In genomic region chr16:88240118-88240517, GRCh38 we compare ENCODE assay signal across 8 cellular contexts.
A peak's percentile ranks its signal among the peaks of the same experiment; 100 is the strongest.
DNase-seq lines count a peak whose midpoint lies in the region; ATAC-seq, FAIRE-seq and TF ChIP-seq lines count a peak whose summit lies in the region.
"Not testable (repeated sequence)": the region's sequence is repeated elsewhere in the genome, so short reads cannot be mapped to it uniquely, and the experiment has no call there.

No MANE protein-coding gene starts in this region.

- not testable (repeated sequence) for H3K9me3 ChIP-seq in K562 (replicated peaks; ENCODE audit: control insufficient read depth, insufficient read depth, low read depth, low read length); naive thymus-derived CD4-positive, alpha-beta T cell (ENCODE audit: control insufficient read depth in 2 of 3, low read length in 3 of 3)

- TF ChIP-seq RAD21 in K562 (CRISPR knock-in tag; conservative IDR thresholded peaks at IDR 0.05 in 1 of 2, IDR thresholded peaks at IDR 0.05 in 1 of 2): not testable (repeated sequence)

- not testable (repeated sequence) for H3K4me3 Mint-ChIP-seq in naive thymus-derived CD4-positive, alpha-beta T cell; stimulated activated memory B cell treated with anti-CD40 and anti-IgM and Interleukin-4, amounts not matched to agents 10 μg/mL and 1 μg/mL and 100 μg/mL, for 72 hours

- H3K36me3 ChIP-seq in K562 (ENCODE audit: control insufficient read depth, insufficient read depth, low read length); naive thymus-derived CD4-positive, alpha-beta T cell (ENCODE audit: control insufficient read depth in 2 of 3, insufficient read depth in 3 of 3, low read length in 3 of 3): not testable (repeated sequence)

- ATAC-seq in HG03045 (IDR thresholded peaks at IDR 0.05; ENCODE audit: unreplicated experiment): peak; percentile 49
- ATAC-seq in K562: not testable (repeated sequence)
- ATAC-seq in naive thymus-derived CD4-positive, alpha-beta T cell: peak; percentile 17
- ATAC-seq in stimulated activated memory B cell treated with anti-CD40 and anti-IgM and Interleukin-4, amounts not matched to agents 10 μg/mL and 1 μg/mL and 100 μg/mL, for 72 hours: peak; percentile 81

- H3K9me3 Mint-ChIP-seq in naive thymus-derived CD4-positive, alpha-beta T cell: peaks cover 0 to 12% (median 0%) of the 10 kb centered on the region in 11 donors
- peaks cover 11% of the 10 kb centered on the region for H3K9me3 Mint-ChIP-seq in stimulated activated memory B cell treated with anti-CD40 and anti-IgM and Interleukin-4, amounts not matched to agents 10 μg/mL and 1 μg/mL and 100 μg/mL, for 72 hours

- not testable (repeated sequence) for H3K9me1 ChIP-seq in K562 (ENCODE audit: control insufficient read depth, insufficient read depth, low read length)

- in situ Hi-C loops in GM13976 (cut with MboI; ENCODE audit: low sequenced_read_pairs, unreplicated experiment); SK-MEL-5 (cut with HindIII; ENCODE audit: low pct_unique_long_range_greater_than_20kb, low sequenced_read_pairs); K562 (cut with MboI): not testable (repeated sequence)

- H3K27ac Mint-ChIP-seq in naive thymus-derived CD4-positive, alpha-beta T cell: not testable (repeated sequence)
- H3K27ac Mint-ChIP-seq in stimulated activated memory B cell treated with anti-CD40 and anti-IgM and Interleukin-4, amounts not matched to agents 10 μg/mL and 1 μg/mL and 100 μg/mL, for 72 hours: peak overlapping the region; percentile 14

- BruUV-seq in K562 (replicated peaks; lab: Mats Ljungman, UMichigan): not testable (repeated sequence)

- intact Hi-C loops in K562 (cut with micrococcal nuclease); naive thymus-derived CD4-positive, alpha-beta T cell (cut with micrococcal nuclease): not testable (repeated sequence)

- peak; percentile 49 for FAIRE-seq in K562 (lab: Jason Lieb, UNC)

- not testable (repeated sequence) for TF ChIP-seq EP300 in K562 (IDR thresholded peaks at IDR 0.05; ENCODE audit: low read length)

- POLR2A ChIA-PET in K562 (lab: Yijun Ruan, JAX); naive thymus-derived CD4-positive, alpha-beta T cell (lab: Charles Lee): not testable (repeated sequence)

- not testable (repeated sequence) for H3K4me3 ChIP-seq in K562; fibroblast of the aortic adventitia (ENCODE audit: low read depth, low read length); naive thymus-derived CD4-positive, alpha-beta T cell (ENCODE audit: low read length)

- not testable (repeated sequence) for H3K4me1 Mint-ChIP-seq in naive thymus-derived CD4-positive, alpha-beta T cell; stimulated activated memory B cell treated with anti-CD40 and anti-IgM and Interleukin-4, amounts not matched to agents 10 μg/mL and 1 μg/mL and 100 μg/mL, for 72 hours

- DNase-seq in AG09319 (ENCODE audit: extremely low read depth, low read depth) (peak; percentile 66), GM13976 (ENCODE audit: low spot score) (peak; percentile 36), SK-MEL-5 (ENCODE audit: low read depth, low spot score) (peak; percentile 57), fibroblast of the aortic adventitia (ENCODE audit: low read depth) (peak; percentile 89)
- not testable (repeated sequence) for DNase-seq in K562 (ENCODE audit: extremely low read depth in 1 of 4, low spot score in 3 of 4); naive thymus-derived CD4-positive, alpha-beta T cell

- not testable (repeated sequence) for H3K9ac ChIP-seq in K562 (ENCODE audit: insufficient read depth in 1 of 2, low read depth in 2 of 2, low read length in 2 of 2)

- 22% methylated on average over 5 of the region's 8 CpGs for WGBS in K562 (ENCODE audit: insufficient coverage, low coverage, missing lambda C conversion rate)

- H3K36me3 Mint-ChIP-seq in naive thymus-derived CD4-positive, alpha-beta T cell; stimulated activated memory B cell treated with anti-CD40 and anti-IgM and Interleukin-4, amounts not matched to agents 10 μg/mL and 1 μg/mL and 100 μg/mL, for 72 hours: not testable (repeated sequence)

- not testable (repeated sequence) for H3K4me2 ChIP-seq in K562 (ENCODE audit: insufficient read depth, low read length)

- CTCF ChIA-PET in K562 (lab: Yijun Ruan, JAX; ENCODE audit: low intra/inter-chr PET ratio); naive thymus-derived CD4-positive, alpha-beta T cell (lab: Charles Lee): not testable (repeated sequence)

- peaks cover 0 to 20% (median 18%) of the 10 kb centered on the region in 5 donors for H3K27me3 Mint-ChIP-seq in naive thymus-derived CD4-positive, alpha-beta T cell
- peaks cover 49% of the 10 kb centered on the region for H3K27me3 Mint-ChIP-seq in stimulated activated memory B cell treated with anti-CD40 and anti-IgM and Interleukin-4, amounts not matched to agents 10 μg/mL and 1 μg/mL and 100 μg/mL, for 72 hours

- not testable (repeated sequence) for H2AFZ ChIP-seq in K562 (ENCODE audit: low read depth, low read length)

- H3K27ac ChIP-seq in K562 (ENCODE audit: extremely low read depth, low read depth, low read length); naive thymus-derived CD4-positive, alpha-beta T cell (ENCODE audit: low read depth, low read length): not testable (repeated sequence)

- H3K27me3 ChIP-seq in K562 (ENCODE audit: control insufficient read depth in 2 of 2, insufficient read depth in 2 of 2, low read length in 2 of 2); naive thymus-derived CD4-positive, alpha-beta T cell (ENCODE audit: control insufficient read depth in 2 of 2, insufficient read depth in 2 of 2, low read length in 2 of 2): not testable (repeated sequence)

- H4K20me1 ChIP-seq in K562 (replicated peaks; ENCODE audit: control insufficient read depth, insufficient read depth, low read length): not testable (repeated sequence)

- H3K79me2 ChIP-seq in K562 (ENCODE audit: control insufficient read depth, insufficient read depth, low read length): not testable (repeated sequence)

- TF ChIP-seq POLR2A in K562 (conservative IDR thresholded peaks at IDR 0.05): not testable (repeated sequence)

- TF ChIP-seq CTCF in AG09319 (IDR thresholded peaks at IDR 0.05; ENCODE audit: low read depth, low read length); GM13976 (IDR thresholded peaks at IDR 0.05; ENCODE audit: borderline replicate concordance, control extremely low read depth, extremely low read depth, insufficient read depth, missing control alignments); K562 (IDR thresholded peaks at IDR 0.05 in 2 of 3, conservative IDR thresholded peaks at IDR 0.05 in 1 of 3; ENCODE audit: insufficient read depth in 2 of 3, low read depth in 1 of 3, low read length in 3 of 3); fibroblast of the aortic adventitia (IDR thresholded peaks at IDR 0.05; ENCODE audit: insufficient read depth, low read length): not testable (repeated sequence)

- H3K4me1 ChIP-seq in K562 (replicated peaks in 1 of 2; ENCODE audit: control insufficient read depth in 2 of 2, insufficient read depth in 2 of 2, low read length in 2 of 2): peaks cover 0 to 22% of the 10 kb centered on the region in 2 experiments; a peak in 3 of 5 replicates
- not testable (repeated sequence) for H3K4me1 ChIP-seq in naive thymus-derived CD4-positive, alpha-beta T cell (ENCODE audit: control insufficient read depth in 2 of 2, insufficient read depth in 2 of 2, low read length in 2 of 2)

TF ChIP-seq in K562, 482 proteins besides CTCF, POLR2A, EP300 and RAD21:
- TF ChIP-seq ATF3 (IDR thresholded peaks at IDR 0.05) (peak; percentile 56), NR2C1 (tag; IDR thresholded peaks at IDR 0.05) (0 out of 2 replicates have a peak, but pooled peaks have one; percentile 12), ZNF584 (CRISPR knock-in tag; IDR thresholded peaks at IDR 0.05; ENCODE audit: low read depth) (peak; percentile 34; the same call in 1 of the 2 replicates), JUND (IDR thresholded peaks at IDR 0.05; ENCODE audit: borderline replicate concordance, low read depth, low read length) (0 out of 2 replicates have a peak, but pooled peaks have one; percentile 20), EGR1 (conservative IDR thresholded peaks at IDR 0.05) (peak; percentile 62), ARID1B (IDR thresholded peaks at IDR 0.05) (peak; percentile 17; the same call in 1 of the 2 replicates), TRIM24 (IDR thresholded peaks at IDR 0.05) (peak in 1 of 2 experiments; percentile 32; a peak in 1 of 4 replicates)
- not testable (repeated sequence) for TF ChIP-seq ATF3 (CRISPR knock-in tag; conservative IDR thresholded peaks at IDR 0.05); NR2C1 (IDR thresholded peaks at IDR 0.05); JUND (tag; IDR thresholded peaks at IDR 0.05; ENCODE audit: borderline replicate concordance, low read depth, low read length)
